Comparison of ENCODE assay signal across 8 cellular contexts in the genomic region with DNA sequence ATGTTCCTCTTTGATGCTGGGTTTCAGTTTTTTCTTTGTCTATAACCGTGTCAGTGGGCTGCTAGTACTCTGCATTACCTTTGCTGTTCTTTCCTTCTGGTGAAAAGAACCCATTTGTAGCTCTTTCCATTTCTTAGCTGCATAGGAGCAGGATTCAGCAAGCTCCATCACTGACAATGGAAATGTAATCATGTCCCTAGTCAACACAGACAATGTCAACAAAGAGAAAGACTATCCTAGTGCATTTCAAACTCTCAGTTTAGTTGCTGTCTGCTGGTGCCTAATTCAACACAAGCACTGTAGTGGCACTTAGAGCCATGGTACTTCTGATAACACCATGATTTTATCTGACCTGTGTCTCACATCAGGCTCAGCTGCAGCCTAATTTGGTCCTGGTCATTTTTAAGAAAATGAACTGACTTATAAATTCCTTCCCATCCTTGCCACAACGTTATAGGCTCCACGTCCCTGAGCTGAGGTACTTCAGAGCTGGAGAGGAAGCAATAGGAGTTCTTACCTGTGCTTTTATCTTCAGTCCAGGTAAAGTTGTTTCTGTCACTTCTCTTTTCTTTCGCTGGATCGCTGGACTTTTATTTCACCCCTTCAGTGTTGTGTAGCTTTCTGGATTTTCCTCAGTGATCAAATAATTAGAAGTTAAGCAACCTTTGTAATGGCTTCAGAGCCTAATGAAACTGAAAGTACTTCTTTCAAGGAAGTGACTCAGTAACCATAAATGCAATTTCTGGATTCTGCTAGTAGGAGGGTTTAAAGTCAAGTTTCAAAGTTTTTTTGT. TPM values are rescaled to one million over a fixed set of nuclear protein-coding genes. Genes with fewer than 3 reads are reported as not detected.
DNase-seq lines count a peak whose midpoint lies in the region; ATAC-seq lines count a peak whose summit lies in the region.

A gene with protein sequence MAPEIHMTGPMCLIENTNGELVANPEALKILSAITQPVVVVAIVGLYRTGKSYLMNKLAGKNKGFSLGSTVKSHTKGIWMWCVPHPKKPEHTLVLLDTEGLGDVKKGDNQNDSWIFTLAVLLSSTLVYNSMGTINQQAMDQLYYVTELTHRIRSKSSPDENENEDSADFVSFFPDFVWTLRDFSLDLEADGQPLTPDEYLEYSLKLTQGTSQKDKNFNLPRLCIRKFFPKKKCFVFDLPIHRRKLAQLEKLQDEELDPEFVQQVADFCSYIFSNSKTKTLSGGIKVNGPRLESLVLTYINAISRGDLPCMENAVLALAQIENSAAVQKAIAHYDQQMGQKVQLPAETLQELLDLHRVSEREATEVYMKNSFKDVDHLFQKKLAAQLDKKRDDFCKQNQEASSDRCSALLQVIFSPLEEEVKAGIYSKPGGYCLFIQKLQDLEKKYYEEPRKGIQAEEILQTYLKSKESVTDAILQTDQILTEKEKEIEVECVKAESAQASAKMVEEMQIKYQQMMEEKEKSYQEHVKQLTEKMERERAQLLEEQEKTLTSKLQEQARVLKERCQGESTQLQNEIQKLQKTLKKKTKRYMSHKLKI (minus strand): TSS at position 700 of the 793 bp plus-strand sequence. CDS start 2,145 bp downstream, outside the sequence.

- peak; percentile 70 for ATAC-seq in GM19463 (IDR thresholded peaks at IDR 0.05; ENCODE audit: unreplicated experiment)
- peak; percentile 85 for ATAC-seq in effector memory CD8-positive, alpha-beta T cell (replicated peaks)
- no peak for ATAC-seq in HG03097 (IDR thresholded peaks at IDR 0.05; ENCODE audit: low FRiP score, unreplicated experiment)

- H3K27me3 ChIP-seq in SJCRH30 (no peaks in the 10 kb centered on the region; the same call in 1 of the 2 replicates), mucosa of rectum (ENCODE audit: control insufficient read depth in 2 of 2, insufficient read depth in 2 of 2, low read length in 2 of 2) (no peaks in the 10 kb centered on the region)

- H3K9me3 Mint-ChIP-seq in effector memory CD8-positive, alpha-beta T cell = no peaks in the 10 kb centered on the region

- H3K9me3 ChIP-seq in SJCRH30 (replicated peaks) (no peaks in the 10 kb centered on the region), mucosa of rectum (ENCODE audit: control insufficient read depth in 2 of 2, low read length in 2 of 2) (no peaks in the 10 kb centered on the region)

- H3K9ac ChIP-seq in mucosa of rectum (ENCODE audit: low read depth in 1 of 2, low read length in 2 of 2) = peak within 1 kb of the TSS; percentile 81 to 96

- H3K27ac ChIP-seq in SJCRH30 = no peak within 1 kb of the TSS
- H3K27ac ChIP-seq in mucosa of rectum (ENCODE audit: low read depth in 2 of 2, low read length in 2 of 2) = peak within 1 kb of the TSS; percentile 87 to 93

- H3K4me1 Mint-ChIP-seq in effector memory CD8-positive, alpha-beta T cell (ENCODE audit: low read depth in 2 of 2) = peaks cover 34 to 42% of the 10 kb centered on the region in 2 donors

- H3K27ac Mint-ChIP-seq in effector memory CD8-positive, alpha-beta T cell = peak within 1 kb of the TSS; percentile 87 to 91

- no peaks in the 10 kb centered on the region for H3K27me3 Mint-ChIP-seq in effector memory CD8-positive, alpha-beta T cell

- in situ Hi-C loops in Caki2 (cut with HindIII; ENCODE audit: low pct_unique_long_range_greater_than_20kb, low sequenced_read_pairs) = no loop called here

- no peaks in the 10 kb centered on the region for H3K36me3 ChIP-seq in SJCRH30
- peaks cover 11 to 15% of the 10 kb centered on the region in 2 donors for H3K36me3 ChIP-seq in mucosa of rectum (ENCODE audit: control insufficient read depth in 2 of 2, insufficient read depth in 2 of 2, low read length in 2 of 2)

- peak within 1 kb of the TSS; percentile 73 to 88 for H3K4me3 Mint-ChIP-seq in effector memory CD8-positive, alpha-beta T cell

- H3K36me3 Mint-ChIP-seq in effector memory CD8-positive, alpha-beta T cell (ENCODE audit: insufficient read depth) = peaks cover 41% of the 10 kb centered on the region

- H3K4me1 ChIP-seq in SJCRH30 = no peaks in the 10 kb centered on the region
- peaks cover 11 to 16% of the 10 kb centered on the region in 2 donors for H3K4me1 ChIP-seq in mucosa of rectum (ENCODE audit: control insufficient read depth in 2 of 2, insufficient read depth in 2 of 2, low read length in 2 of 2)

- peak within 1 kb of the TSS; percentile 33 for H3K4me3 ChIP-seq in SJCRH30
- peak within 1 kb of the TSS; percentile 69 to 99 for H3K4me3 ChIP-seq in mucosa of rectum (ENCODE audit: low read length in 2 of 2)

- DNase-seq in Caki2 (ENCODE audit: low read depth) (peak; percentile 44), HK-2 (ENCODE audit: unreplicated experiment) (peak; percentile 24), SJCRH30 (no peak), globus pallidus (ENCODE audit: low spot score) (no peak)
- no peak for DNase-seq in effector memory CD8-positive, alpha-beta T cell

RNA-seq across cellular contexts. Expression of the gene that starts here (rescaled TPM):
- total RNA-seq in Caki2 (2014; rRNA removed; shearing (Covaris generic); ENCODE audit: low replicate concordance) = 6.7 and 9.7 TPM in 2 replicates
- 0.12 and 0.53 TPM in 2 replicates for total RNA-seq in SJCRH30 (2014; rRNA removed; shearing (Covaris generic))

Comparison
In these comparisons a context has a peak if more than half of its experiments do, and no peak if none do; other contexts are left out.
1. DNase-seq: peak in Caki2 (single experiment) and HK-2 (single experiment); none in SJCRH30 (0 of 2), effector memory CD8-positive, alpha-beta T cell (0 of 3) and globus pallidus (single experiment).